8 cellular contexts compared by ENCODE assay signal in genomic region chr14:23286020-23286903, GRCh38. TPM values are rescaled to one million over a fixed set of nuclear protein-coding genes. Genes with fewer than 3 reads are reported as not detected.
DNase-seq lines count a peak whose midpoint lies in the region; ATAC-seq and TF ChIP-seq lines count a peak whose summit lies in the region.

A gene with protein sequence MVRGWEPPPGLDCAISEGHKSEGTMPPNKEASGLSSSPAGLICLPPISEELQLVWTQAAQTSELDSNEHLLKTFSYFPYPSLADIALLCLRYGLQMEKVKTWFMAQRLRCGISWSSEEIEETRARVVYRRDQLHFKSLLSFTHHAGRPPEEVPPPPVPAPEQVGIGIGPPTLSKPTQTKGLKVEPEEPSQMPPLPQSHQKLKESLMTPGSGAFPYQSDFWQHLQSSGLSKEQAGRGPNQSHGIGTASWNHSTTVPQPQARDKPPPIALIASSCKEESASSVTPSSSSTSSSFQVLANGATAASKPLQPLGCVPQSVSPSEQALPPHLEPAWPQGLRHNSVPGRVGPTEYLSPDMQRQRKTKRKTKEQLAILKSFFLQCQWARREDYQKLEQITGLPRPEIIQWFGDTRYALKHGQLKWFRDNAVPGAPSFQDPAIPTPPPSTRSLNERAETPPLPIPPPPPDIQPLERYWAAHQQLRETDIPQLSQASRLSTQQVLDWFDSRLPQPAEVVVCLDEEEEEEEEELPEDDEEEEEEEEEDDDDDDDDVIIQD (minus strand): TSS chr14:23286132. CDS start chr14:23285952, 180 bp downstream.

- TF ChIP-seq CTCF in osteocyte (IDR thresholded peaks at IDR 0.05) (peak; percentile 26), thyroid gland (IDR thresholded peaks at IDR 0.05) (no peak)

- peaks cover 32% of the 10 kb centered on the region for H3K4me1 Mint-ChIP-seq in activated naive CD4-positive, alpha-beta T cell treated with anti-CD3 and anti-CD28 coated beads, Interleukin-2, amount 50 U/mL, for 24 hours
- peaks cover 14% of the 10 kb centered on the region for H3K4me1 Mint-ChIP-seq in osteocyte (ENCODE audit: unreplicated experiment)

- intact Hi-C loops in thyroid gland (cut with DNase I): no loop called here

- peaks cover 3% of the 10 kb centered on the region for H3K36me3 Mint-ChIP-seq in activated naive CD4-positive, alpha-beta T cell treated with anti-CD3 and anti-CD28 coated beads, Interleukin-2, amount 50 U/mL, for 24 hours
- H3K36me3 Mint-ChIP-seq in osteocyte (ENCODE audit: unreplicated experiment): no peaks in the 10 kb centered on the region

- ATAC-seq in HG02588 (IDR thresholded peaks at IDR 0.05; ENCODE audit: unreplicated experiment): peak; percentile 97
- peak; percentile 99 for ATAC-seq in SK-N-SH treated with all-trans-retinoic acid at 6 μM for 48 hours

- peaks cover 8 to 21% of the 10 kb centered on the region in 2 donors for H3K4me1 ChIP-seq in thyroid gland

- H3K27me3 Mint-ChIP-seq in activated naive CD4-positive, alpha-beta T cell treated with anti-CD3 and anti-CD28 coated beads, Interleukin-2, amount 50 U/mL, for 24 hours: no peaks in the 10 kb centered on the region
- H3K27me3 Mint-ChIP-seq in osteocyte (ENCODE audit: unreplicated experiment): peaks cover 17% of the 10 kb centered on the region

- no peaks in the 10 kb centered on the region for H3K27me3 ChIP-seq in thyroid gland

- DNase-seq in NCI-H1092 (lab: John Stamatoyannopoulos, UW) (peak; percentile 98), glomerular visceral epithelial cell (ENCODE audit: extremely low spot score) (peak; percentile 99), osteocyte (ENCODE audit: extremely low spot score, unreplicated experiment) (peak; percentile 99), thyroid gland (peak; percentile 100)

- H3K9me3 ChIP-seq in thyroid gland: no peaks in the 10 kb centered on the region

- WGBS in thyroid gland, 2 donors: 0 to 1% methylated on average over 17 to 23 of the region's 53 CpGs

- H3K27ac ChIP-seq in thyroid gland: peak within 1 kb of the TSS; percentile 91 to 99 (median 97)

- H3K36me3 ChIP-seq in thyroid gland: no peaks in the 10 kb centered on the region

- TF ChIP-seq POLR2A in thyroid gland (IDR thresholded peaks at IDR 0.05): peak; percentile 47 to 92

- peak within 1 kb of the TSS; percentile 84 for H3K4me3 ChIP-seq in GM08714 (ENCODE audit: low read length)
- H3K4me3 ChIP-seq in thyroid gland (replicated peaks in 1 of 3): peak within 1 kb of the TSS; percentile 60 to 96 (median 95)

- H3K4me3 Mint-ChIP-seq in activated naive CD4-positive, alpha-beta T cell treated with anti-CD3 and anti-CD28 coated beads, Interleukin-2, amount 50 U/mL, for 24 hours: peak within 1 kb of the TSS; percentile 99
- peak within 1 kb of the TSS; percentile 92 for H3K4me3 Mint-ChIP-seq in osteocyte (ENCODE audit: unreplicated experiment)

- peak within 1 kb of the TSS; percentile 98 for H3K27ac Mint-ChIP-seq in activated naive CD4-positive, alpha-beta T cell treated with anti-CD3 and anti-CD28 coated beads, Interleukin-2, amount 50 U/mL, for 24 hours
- peak within 1 kb of the TSS; percentile 97 for H3K27ac Mint-ChIP-seq in osteocyte (ENCODE audit: unreplicated experiment)

- no peaks in the 10 kb centered on the region for H3K9me3 Mint-ChIP-seq in activated naive CD4-positive, alpha-beta T cell treated with anti-CD3 and anti-CD28 coated beads, Interleukin-2, amount 50 U/mL, for 24 hours
- no peaks in the 10 kb centered on the region for H3K9me3 Mint-ChIP-seq in osteocyte (ENCODE audit: unreplicated experiment)

TF ChIP-seq in SK-N-SH treated with all-trans-retinoic acid at 6 μM for 48 hours, 23 proteins besides CTCF, POLR2A, EP300 and RAD21:
- TF ChIP-seq SNAI2 (CRISPR knock-in tag; IDR thresholded peaks at IDR 0.05) (no peak), ZC3H10 (CRISPR knock-in tag; IDR thresholded peaks at IDR 0.05) (no peak), PPARA (CRISPR knock-in tag; IDR thresholded peaks at IDR 0.05; ENCODE audit: borderline replicate concordance) (no peak), TCF4 (CRISPR knock-in tag; IDR thresholded peaks at IDR 0.05; ENCODE audit: borderline replicate concordance) (no peak), ZNF70 (CRISPR knock-in tag; IDR thresholded peaks at IDR 0.05) (no peak), ISL1 (CRISPR knock-in tag; IDR thresholded peaks at IDR 0.05) (no peak), TOX (CRISPR knock-in tag; IDR thresholded peaks at IDR 0.05; ENCODE audit: borderline replicate concordance) (no peak), ZNF8 (CRISPR knock-in tag; IDR thresholded peaks at IDR 0.05) (no peak), ARNTL (CRISPR knock-in tag; IDR thresholded peaks at IDR 0.05; ENCODE audit: borderline replicate concordance, low read depth) (no peak), ESRRG (CRISPR knock-in tag; IDR thresholded peaks at IDR 0.05) (no peak), RARB (CRISPR knock-in tag; IDR thresholded peaks at IDR 0.05) (no peak), PATZ1 (CRISPR knock-in tag; IDR thresholded peaks at IDR 0.05; ENCODE audit: borderline replicate concordance) (no peak), ZNF565 (CRISPR knock-in tag; conservative IDR thresholded peaks at IDR 0.05; ENCODE audit: low read depth) (no peak), ZFP30 (CRISPR knock-in tag; IDR thresholded peaks at IDR 0.05) (no peak), ZFP3 (CRISPR knock-in tag; IDR thresholded peaks at IDR 0.05) (no peak)
- TF ChIP-seq, protein P1, sequence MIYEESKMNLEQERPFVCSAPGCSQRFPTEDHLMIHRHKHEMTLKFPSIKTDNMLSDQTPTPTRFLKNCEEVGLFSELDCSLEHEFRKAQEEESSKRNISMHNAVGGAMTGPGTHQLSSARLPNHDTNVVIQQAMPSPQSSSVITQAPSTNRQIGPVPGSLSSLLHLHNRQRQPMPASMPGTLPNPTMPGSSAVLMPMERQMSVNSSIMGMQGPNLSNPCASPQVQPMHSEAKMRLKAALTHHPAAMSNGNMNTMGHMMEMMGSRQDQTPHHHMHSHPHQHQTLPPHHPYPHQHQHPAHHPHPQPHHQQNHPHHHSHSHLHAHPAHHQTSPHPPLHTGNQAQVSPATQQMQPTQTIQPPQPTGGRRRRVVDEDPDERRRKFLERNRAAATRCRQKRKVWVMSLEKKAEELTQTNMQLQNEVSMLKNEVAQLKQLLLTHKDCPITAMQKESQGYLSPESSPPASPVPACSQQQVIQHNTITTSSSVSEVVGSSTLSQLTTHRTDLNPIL (CRISPR knock-in tag; IDR thresholded peaks at IDR 0.05; ENCODE audit: low read depth): no peak
- TF ChIP-seq, protein P2, sequence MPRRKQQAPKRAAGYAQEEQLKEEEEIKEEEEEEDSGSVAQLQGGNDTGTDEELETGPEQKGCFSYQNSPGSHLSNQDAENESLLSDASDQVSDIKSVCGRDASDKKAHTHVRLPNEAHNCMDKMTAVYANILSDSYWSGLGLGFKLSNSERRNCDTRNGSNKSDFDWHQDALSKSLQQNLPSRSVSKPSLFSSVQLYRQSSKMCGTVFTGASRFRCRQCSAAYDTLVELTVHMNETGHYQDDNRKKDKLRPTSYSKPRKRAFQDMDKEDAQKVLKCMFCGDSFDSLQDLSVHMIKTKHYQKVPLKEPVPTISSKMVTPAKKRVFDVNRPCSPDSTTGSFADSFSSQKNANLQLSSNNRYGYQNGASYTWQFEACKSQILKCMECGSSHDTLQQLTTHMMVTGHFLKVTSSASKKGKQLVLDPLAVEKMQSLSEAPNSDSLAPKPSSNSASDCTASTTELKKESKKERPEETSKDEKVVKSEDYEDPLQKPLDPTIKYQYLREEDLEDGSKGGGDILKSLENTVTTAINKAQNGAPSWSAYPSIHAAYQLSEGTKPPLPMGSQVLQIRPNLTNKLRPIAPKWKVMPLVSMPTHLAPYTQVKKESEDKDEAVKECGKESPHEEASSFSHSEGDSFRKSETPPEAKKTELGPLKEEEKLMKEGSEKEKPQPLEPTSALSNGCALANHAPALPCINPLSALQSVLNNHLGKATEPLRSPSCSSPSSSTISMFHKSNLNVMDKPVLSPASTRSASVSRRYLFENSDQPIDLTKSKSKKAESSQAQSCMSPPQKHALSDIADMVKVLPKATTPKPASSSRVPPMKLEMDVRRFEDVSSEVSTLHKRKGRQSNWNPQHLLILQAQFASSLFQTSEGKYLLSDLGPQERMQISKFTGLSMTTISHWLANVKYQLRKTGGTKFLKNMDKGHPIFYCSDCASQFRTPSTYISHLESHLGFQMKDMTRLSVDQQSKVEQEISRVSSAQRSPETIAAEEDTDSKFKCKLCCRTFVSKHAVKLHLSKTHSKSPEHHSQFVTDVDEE (CRISPR knock-in tag; IDR thresholded peaks at IDR 0.05): no peak

RNA-seq across cellular contexts. Expression of the gene that starts here (rescaled TPM):
- total RNA-seq in osteocyte: 6.9 and 8.4 TPM in 2 replicates
- 10 to 100 TPM; 13.0 to 16.5 (median 15.0) TPM for total RNA-seq in thyroid gland

Comparison
In these comparisons a context has a peak if more than half of its experiments do, and no peak if none do; other contexts are left out.
1. Peak in every context shown above with its lines: DNase-seq, ATAC-seq, H3K4me3 ChIP-seq and H3K27ac ChIP-seq.